24 cellular contexts compared by ENCODE assay signal in genomic region chr3:5677560-5677959, GRCh38.
"Had no signal": no experiment of that assay in that cellular context is flagged by ENCODE, and none has a peak within 500 bp of the region (broad histone marks: within the 10 kb centered on the region; RNA-seq: fewer than 3 reads in every experiment).

No MANE protein-coding gene starts in this region.

- H3K4me2 ChIP-seq: hepatocyte, neural progenitor cell, smooth muscle cell had no signal

- H2AFZ ChIP-seq: hepatocyte, neural progenitor cell had no signal

- H3K4me1 ChIP-seq: lower lobe of right lung, neural progenitor cell, right atrium auricular region, right lobe of liver, tibial nerve, uterus had no signal

- H3K27me3 ChIP-seq: hepatocyte, neural progenitor cell, neutrophil, ovary, right atrium auricular region, right lobe of liver, tibial nerve, uterus had no signal

- H3K79me2 ChIP-seq: hepatocyte had no signal

- DNase-seq: islet precursor cell; lower lobe of right lung; mammary epithelial cell; mesenchymal stem cell; naive B cell; natural killer cell; nephron progenitor cell; occipital lobe; ovary; right lobe of liver; stimulated activated CD4-positive, alpha-beta T cell treated with anti-CD3 and anti-CD28 coated beads, Interleukin-1b, Interleukin-23, amount 100 ng/mL, for 48 hours; stimulated activated CD4-positive, alpha-beta T cell treated with anti-CD3 and anti-CD28 coated beads, Interleukin-2, amount 100 ng/mL, for 48 hours; stimulated activated CD4-positive, alpha-beta T cell treated with anti-CD3 and anti-CD28 coated beads, Interleukin-4, amount 100 ng/mL, for 4 hours; stimulated activated CD8-positive, alpha-beta memory T cell treated with anti-CD3 and anti-CD28 coated beads, Interleukin-4, amount 100 ng/mL, for 48 hours; stimulated activated naive CD4-positive, alpha-beta T cell treated with Interleukin-2 at 50 U/mL for 16 hours; stimulated activated naive CD8-positive, alpha-beta T cell treated with anti-CD3 and anti-CD28 coated beads, Interleukin-15, amount 100 ng/mL, for 72 hours; substantia nigra; uterus had no signal

- H3K9ac ChIP-seq: neural progenitor cell had no signal

- H3K4me3 ChIP-seq: hepatocyte, lower lobe of right lung, neural progenitor cell, ovary, right atrium auricular region, right lobe of liver, smooth muscle cell, tibial nerve, uterus had no signal

- H3K27ac ChIP-seq: hepatocyte, lower lobe of right lung, neural progenitor cell, neutrophil, ovary, right atrium auricular region, right lobe of liver, tibial nerve, uterus had no signal

- H3K36me3 ChIP-seq: lower lobe of right lung, neural progenitor cell, neutrophil, ovary, right atrium auricular region, right lobe of liver, tibial nerve, uterus had no signal

- H3K9me3 ChIP-seq: lower lobe of right lung, neutrophil, ovary, right atrium auricular region, right lobe of liver, uterus had no signal
